In the genomic region with DNA sequence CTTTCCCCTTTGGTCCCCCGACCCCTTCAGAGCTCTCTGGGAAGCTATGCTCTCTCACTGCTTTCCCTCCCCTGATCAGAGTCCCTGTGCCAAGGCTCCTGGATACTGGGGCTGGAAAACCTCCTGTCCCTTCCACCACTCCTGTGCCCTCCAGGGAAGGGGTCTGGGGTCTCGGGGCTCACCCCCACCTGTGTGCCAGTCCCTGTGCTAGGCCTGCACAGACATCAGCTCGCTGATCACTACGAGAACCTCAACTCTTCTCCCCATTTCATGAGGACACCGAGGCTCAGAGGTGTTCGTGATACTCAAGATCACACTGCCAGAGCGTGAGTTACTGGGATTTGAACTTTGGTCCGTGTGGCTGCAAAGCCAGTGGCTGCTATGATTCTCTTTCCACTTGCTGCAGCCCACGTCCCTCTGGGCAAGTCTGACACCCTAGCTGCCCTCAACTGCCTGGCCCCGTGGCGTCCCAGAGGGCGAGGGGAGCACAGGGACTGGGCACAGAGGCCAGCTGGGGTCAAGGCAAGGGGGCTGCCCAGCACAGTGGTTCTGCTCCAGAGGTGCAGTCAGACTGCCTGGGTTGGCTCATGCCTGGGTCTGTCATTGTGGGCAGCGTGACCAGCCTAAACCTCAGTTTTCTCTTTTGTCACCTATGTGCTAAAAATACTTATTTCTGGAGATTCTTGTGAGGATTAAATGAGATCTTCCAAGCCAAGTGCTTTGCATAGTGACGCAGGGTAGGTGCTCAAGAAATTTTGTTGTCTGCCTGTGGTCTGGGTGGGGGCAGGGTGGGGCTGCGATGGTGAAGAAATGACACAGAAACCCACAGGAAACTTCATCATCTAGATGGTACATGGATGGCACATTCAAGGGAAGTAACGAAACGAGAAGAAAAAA, we compare ENCODE assay signal across 9 cellular contexts. TPM values are rescaled to one million over a fixed set of nuclear protein-coding genes. Genes with fewer than 3 reads are reported as not detected.
DNase-seq lines count a peak whose midpoint lies in the region; ATAC-seq and TF ChIP-seq lines count a peak whose summit lies in the region.
"Had no signal": no experiment of that assay in that cellular context is flagged by ENCODE, and none has a peak within 500 bp of the region (broad histone marks: within the 10 kb centered on the region; RNA-seq: fewer than 3 reads in every experiment).

No MANE protein-coding gene starts in this region.

- H3K23me2 ChIP-seq in H9 (ENCODE audit: insufficient read length, low read depth, low read length, poor library complexity, severe bottlenecking): no peaks in the 10 kb centered on the region

- H3K27ac Mint-ChIP-seq in H9: peak overlapping the region; percentile 44 to 96 (median 96); a peak in 4 of 7 replicates
- H3K27ac Mint-ChIP-seq in effector memory CD8-positive, alpha-beta T cell: peak overlapping the region; percentile 89 to 100

- H3K56ac ChIP-seq in H9 (ENCODE audit: insufficient read length, low read depth, low read length): no peak overlapping the region

- H3K79me2 ChIP-seq in H9 (ENCODE audit: insufficient read depth, low read length): no peaks in the 10 kb centered on the region

- H3K27me3 ChIP-seq in H9 (ENCODE audit: insufficient read depth, low read length): no peaks in the 10 kb centered on the region
- H3K27me3 ChIP-seq: neural progenitor cell had no signal

- H3K18ac ChIP-seq in H9 (ENCODE audit: insufficient read length, low read depth, low read length): no peak overlapping the region

- no peaks in the 10 kb centered on the region for H3K79me1 ChIP-seq in H9 (ENCODE audit: insufficient read depth, low read depth, low read length, poor library complexity, severe bottlenecking)

- no peaks in the 10 kb centered on the region for H3K27me3 Mint-ChIP-seq in H9 (ENCODE audit: low read depth)
- H3K27me3 Mint-ChIP-seq in effector memory CD8-positive, alpha-beta T cell: no peaks in the 10 kb centered on the region

- no peak overlapping the region for H3K9ac ChIP-seq in H9 (ENCODE audit: extremely low read depth, insufficient read length, low read length)
- H3K9ac ChIP-seq: neural progenitor cell had no signal

- peak overlapping the region in 1 of 2 experiments; percentile 40; a peak in 1 of 5 replicates for H3K4me3 Mint-ChIP-seq in H9
- peak overlapping the region; percentile 48 to 50 for H3K4me3 Mint-ChIP-seq in effector memory CD8-positive, alpha-beta T cell

- no peak overlapping the region for H3T11ph ChIP-seq in H9 (ENCODE audit: low read length)

- no peak overlapping the region for H4K5ac ChIP-seq in H9 (ENCODE audit: insufficient read length, low read depth, low read length)

- no peak overlapping the region for H4K91ac ChIP-seq in H9 (ENCODE audit: insufficient read length, low read depth, low read length)

- no peaks in the 10 kb centered on the region; a peak in 1 of 7 replicates for H3K36me3 Mint-ChIP-seq in H9 (ENCODE audit: insufficient read depth in 1 of 3, low read depth in 3 of 3)
- H3K36me3 Mint-ChIP-seq in effector memory CD8-positive, alpha-beta T cell (ENCODE audit: insufficient read depth): peaks cover 6% of the 10 kb centered on the region
- H3K36me3 Mint-ChIP-seq: neural progenitor cell had no signal

- ATAC-seq in effector memory CD8-positive, alpha-beta T cell (replicated peaks): peak; percentile 81
- ATAC-seq in GM19328 (IDR thresholded peaks at IDR 0.05; ENCODE audit: unreplicated experiment): no peak

- peaks cover 11% of the 10 kb centered on the region; the same call in 1 of the 2 replicates for H3K4me1 ChIP-seq in H9 (ENCODE audit: insufficient read depth, low read length)

- no peak overlapping the region for H2AK5ac ChIP-seq in H9 (ENCODE audit: insufficient read length, low read length)

- no peak overlapping the region for H3K4me2 ChIP-seq in H9 (ENCODE audit: insufficient read depth, insufficient read length, low read length)
- H3K4me2 ChIP-seq: neural progenitor cell had no signal

- H4K20me1 ChIP-seq in H9 (ENCODE audit: control insufficient read depth, insufficient read depth, insufficient read length): no peaks in the 10 kb centered on the region

- peaks cover 52 to 67% of the 10 kb centered on the region in 2 experiments for H3K4me1 Mint-ChIP-seq in H9
- peaks cover 36 to 42% of the 10 kb centered on the region in 2 donors for H3K4me1 Mint-ChIP-seq in effector memory CD8-positive, alpha-beta T cell (ENCODE audit: low read depth in 2 of 2)

- H4K8ac ChIP-seq in H9 (replicated peaks; ENCODE audit: insufficient read length, low read depth, low read length): no peak overlapping the region

- no peak overlapping the region for H2BK5ac ChIP-seq in H9 (ENCODE audit: insufficient read length, low read length)

- TF ChIP-seq CTCF in H9 (conservative IDR thresholded peaks at IDR 0.05): no peak

- no peak overlapping the region for H2BK120ac ChIP-seq in H9 (ENCODE audit: low read depth, low read length, poor library complexity, severe bottlenecking)

- no peaks in the 10 kb centered on the region for H3K9me3 ChIP-seq in H9 (ENCODE audit: control insufficient read depth, low read depth, low read length)

- no peak overlapping the region for H2BK20ac ChIP-seq in H9 (ENCODE audit: low read depth, low read length, poor library complexity, severe bottlenecking)

- DNase-seq in H9 (no peak), SK-N-DZ (ENCODE audit: low spot score) (no peak), DMS53 treated with DMSO at 0.1 percent for 48 hours (lab: John Stamatoyannopoulos, UW; ENCODE audit: unreplicated experiment) (no peak), NCI-H748 (lab: John Stamatoyannopoulos, UW; ENCODE audit: unreplicated experiment) (no peak)
- DNase-seq in activated CD4-positive, alpha-beta T cell treated with anti-CD3 and anti-CD28 coated beads, Interleukin-2, amount 50 U/mL, for 4 hours: peak; percentile 65 to 70
- peak; percentile 49 to 57 (median 52) for DNase-seq in effector memory CD8-positive, alpha-beta T cell
- DNase-seq in stimulated activated CD4-positive, alpha-beta T cell treated with anti-CD3 and anti-CD28 coated beads, Interleukin-1b, Interleukin-23, amount 100 ng/mL, for 48 hours: peak; percentile 81

- H3K9me3 Mint-ChIP-seq in H9: no peaks in the 10 kb centered on the region; a peak in 1 of 5 replicates
- H3K9me3 Mint-ChIP-seq in effector memory CD8-positive, alpha-beta T cell: no peaks in the 10 kb centered on the region
- H3K9me3 Mint-ChIP-seq: neural progenitor cell had no signal

- no peak overlapping the region for H3K4ac ChIP-seq in H9 (ENCODE audit: low read depth, low read length)

- H3K14ac ChIP-seq in H9 (ENCODE audit: insufficient read depth, low read length): 0 out of 2 replicates have a peak overlapping the region, but pooled peaks have one; percentile 11

- no peak overlapping the region for H2BK15ac ChIP-seq in H9 (ENCODE audit: low read depth, low read length)

- no peak overlapping the region for H2AFZ ChIP-seq in H9 (ENCODE audit: low read length)
- H2AFZ ChIP-seq: neural progenitor cell had no signal

- H2BK12ac ChIP-seq in H9 (ENCODE audit: insufficient read length, low read depth, low read length): no peak overlapping the region

- no CpG with 5 or more reads among the region's 17 CpGs for WGBS in H9 (ENCODE audit: extremely low coverage, insufficient read length, low lambda C conversion rate)

- no peak overlapping the region for H3K27ac ChIP-seq in H9 (ENCODE audit: insufficient read length, low read depth, low read length)
- H3K27ac ChIP-seq: neural progenitor cell had no signal

- no peak overlapping the region for H3K23ac ChIP-seq in H9 (ENCODE audit: insufficient read length, low read depth, low read length)

RNA-seq across cellular contexts. Expression of a gene that starts 43.9 kb away (rescaled TPM):
- 31.2 and 31.6 TPM in 2 replicates for total RNA-seq in H9 (2021)
- 4.1 and 5.7 TPM in 2 replicates for polyA plus RNA-seq in SK-N-DZ (2014; cell fraction: cytosol; rRNA removed)
- polyA plus RNA-seq in SK-N-DZ (2014; cell fraction: nucleus; rRNA removed): 4.8 and 5.1 TPM in 2 replicates

Comparison
In these comparisons a context has a peak if more than half of its experiments do, and no peak if none do; other contexts are left out.
1. DNase-seq: peak in activated CD4-positive, alpha-beta T cell treated with anti-CD3 and anti-CD28 coated beads, Interleukin-2, amount 50 U/mL, for 4 hours (2 of 2), effector memory CD8-positive, alpha-beta T cell (3 of 3) and stimulated activated CD4-positive, alpha-beta T cell treated with anti-CD3 and anti-CD28 coated beads, Interleukin-1b, Interleukin-23, amount 100 ng/mL, for 48 hours (single experiment); none in H9 (single experiment), SK-N-DZ (single experiment), DMS53 treated with DMSO at 0.1 percent for 48 hours (single experiment) and NCI-H748 (single experiment).